1 cellular context compared by ENCODE assay signal in the genomic region with DNA sequence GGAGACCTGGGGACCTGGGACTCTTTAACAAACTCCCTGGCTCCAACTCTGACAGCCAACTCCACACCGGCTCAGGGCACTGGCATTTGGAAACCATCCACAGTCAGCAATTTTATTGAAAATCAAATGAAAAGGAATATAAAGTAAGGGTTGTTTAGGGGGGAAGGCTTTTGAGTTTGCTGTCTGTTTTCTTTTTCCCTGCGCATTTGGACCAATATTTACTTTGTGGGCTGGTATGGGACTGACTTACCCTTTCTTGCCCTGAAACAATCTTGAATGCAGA.
TF ChIP-seq lines count a peak whose summit lies in the region.

No MANE protein-coding gene starts in this region.

TF ChIP-seq in IMR-90, 13 proteins besides CTCF, POLR2A, EP300 and RAD21:
- TF ChIP-seq MAFK (IDR thresholded peaks at IDR 0.05; ENCODE audit: low read depth, low read length) (peak; percentile 71), MXI1 (IDR thresholded peaks at IDR 0.05; ENCODE audit: borderline replicate concordance, low read depth, low read length) (no peak)
- TF ChIP-seq, protein P1, sequence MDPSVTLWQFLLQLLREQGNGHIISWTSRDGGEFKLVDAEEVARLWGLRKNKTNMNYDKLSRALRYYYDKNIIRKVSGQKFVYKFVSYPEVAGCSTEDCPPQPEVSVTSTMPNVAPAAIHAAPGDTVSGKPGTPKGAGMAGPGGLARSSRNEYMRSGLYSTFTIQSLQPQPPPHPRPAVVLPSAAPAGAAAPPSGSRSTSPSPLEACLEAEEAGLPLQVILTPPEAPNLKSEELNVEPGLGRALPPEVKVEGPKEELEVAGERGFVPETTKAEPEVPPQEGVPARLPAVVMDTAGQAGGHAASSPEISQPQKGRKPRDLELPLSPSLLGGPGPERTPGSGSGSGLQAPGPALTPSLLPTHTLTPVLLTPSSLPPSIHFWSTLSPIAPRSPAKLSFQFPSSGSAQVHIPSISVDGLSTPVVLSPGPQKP (IDR thresholded peaks at IDR 0.05; ENCODE audit: borderline replicate concordance, low read depth, low read length): no peak
- TF ChIP-seq, protein P2, sequence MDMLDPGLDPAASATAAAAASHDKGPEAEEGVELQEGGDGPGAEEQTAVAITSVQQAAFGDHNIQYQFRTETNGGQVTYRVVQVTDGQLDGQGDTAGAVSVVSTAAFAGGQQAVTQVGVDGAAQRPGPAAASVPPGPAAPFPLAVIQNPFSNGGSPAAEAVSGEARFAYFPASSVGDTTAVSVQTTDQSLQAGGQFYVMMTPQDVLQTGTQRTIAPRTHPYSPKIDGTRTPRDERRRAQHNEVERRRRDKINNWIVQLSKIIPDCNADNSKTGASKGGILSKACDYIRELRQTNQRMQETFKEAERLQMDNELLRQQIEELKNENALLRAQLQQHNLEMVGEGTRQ (IDR thresholded peaks at IDR 0.05; ENCODE audit: low read depth, low read length): no peak
TF ChIP-seq in IMR-90: peak in this region for 1.
